ENCODE assay signal across 9 cellular contexts in genomic region chr5:93915142-93915553, GRCh38.
DNase-seq lines count a peak whose midpoint lies in the region; ATAC-seq and TF ChIP-seq lines count a peak whose summit lies in the region.
"Had no signal": no experiment of that assay in that cellular context is flagged by ENCODE, and none has a peak within 500 bp of the region (broad histone marks: within the 10 kb centered on the region; RNA-seq: fewer than 3 reads in every experiment).

No MANE protein-coding gene starts in this region.

- no peak overlapping the region for H3K4me3 ChIP-seq in H7 (ENCODE audit: insufficient read depth, low read depth, low read length)

- H3K36me3 Mint-ChIP-seq in nephron progenitor cell (ENCODE audit: low read depth), result peaks cover 6% of the 10 kb centered on the region
- no peaks in the 10 kb centered on the region for H3K36me3 Mint-ChIP-seq in activated CD4-positive, alpha-beta T cell treated with anti-CD3 and anti-CD28 coated beads, Interleukin-2, amount 10 ng/mL, durations not matched to agents 24 days and 14 days (ENCODE audit: low read depth)
- no peaks in the 10 kb centered on the region for H3K36me3 Mint-ChIP-seq in T-helper 17 cell (ENCODE audit: low read depth)

- H3K27me3 ChIP-seq in H7 (ENCODE audit: control insufficient read depth, insufficient read depth, low read length), result no peaks in the 10 kb centered on the region

- intact Hi-C loops in activated CD4-positive, alpha-beta T cell treated with anti-CD3 and anti-CD28 coated beads, Interleukin-2, amount 10 ng/mL, durations not matched to agents 24 days and 14 days (cut with micrococcal nuclease), result loop anchor here (2.0 to 10.0 kb wide), 4 partner anchors 113 to 940 kb away; partner anchors contain the start of gene NR2F1-AS1

- H3K27me3 Mint-ChIP-seq in nephron progenitor cell (ENCODE audit: low read depth, poor library complexity) (no peaks in the 10 kb centered on the region), T-helper 17 cell (no peaks in the 10 kb centered on the region)
- no peaks in the 10 kb centered on the region for H3K27me3 Mint-ChIP-seq in activated CD4-positive, alpha-beta T cell treated with anti-CD3 and anti-CD28 coated beads, Interleukin-2, amount 10 ng/mL, durations not matched to agents 24 days and 14 days
- H3K27me3 Mint-ChIP-seq: activated naive CD8-positive, alpha-beta T cell had no signal

- no peaks in the 10 kb centered on the region for H3K9me3 Mint-ChIP-seq in nephron progenitor cell
- no peaks in the 10 kb centered on the region for H3K9me3 Mint-ChIP-seq in activated CD4-positive, alpha-beta T cell treated with anti-CD3 and anti-CD28 coated beads, Interleukin-2, amount 10 ng/mL, durations not matched to agents 24 days and 14 days

- DNase-seq in NCI-H446 (lab: John Stamatoyannopoulos, UW), result peak; percentile 12 to 53
- no peak for DNase-seq in NCI-H446 treated with DMSO at 0.1 percent for 48 hours (lab: John Stamatoyannopoulos, UW)
- DNase-seq in H7, result peak; percentile 15
- DNase-seq in NCI-H774 (lab: John Stamatoyannopoulos, UW), result peak; percentile 44
- DNase-seq in dermis blood vessel endothelial cell, result peak; percentile 69
- DNase-seq in nephron progenitor cell, result no peak
- no peak for DNase-seq in activated CD4-positive, alpha-beta T cell treated with anti-CD3 and anti-CD28 coated beads, Interleukin-2, amount 10 ng/mL, durations not matched to agents 24 days and 14 days
- no peak for DNase-seq in T-helper 17 cell

- ATAC-seq in T-helper 17 cell, result no peak

- H3K4me3 Mint-ChIP-seq in nephron progenitor cell (no peak overlapping the region), T-helper 17 cell (no peak overlapping the region)
- H3K4me3 Mint-ChIP-seq in activated CD4-positive, alpha-beta T cell treated with anti-CD3 and anti-CD28 coated beads, Interleukin-2, amount 10 ng/mL, durations not matched to agents 24 days and 14 days, result no peak overlapping the region
- H3K4me3 Mint-ChIP-seq: activated naive CD8-positive, alpha-beta T cell had no signal

- peak; percentile 50 for TF ChIP-seq CTCF in nephron progenitor cell (IDR thresholded peaks at IDR 0.05)

- peaks cover 17% of the 10 kb centered on the region for H3K4me1 Mint-ChIP-seq in nephron progenitor cell
- H3K4me1 Mint-ChIP-seq in activated CD4-positive, alpha-beta T cell treated with anti-CD3 and anti-CD28 coated beads, Interleukin-2, amount 10 ng/mL, durations not matched to agents 24 days and 14 days, result no peaks in the 10 kb centered on the region
- peaks cover 10% of the 10 kb centered on the region for H3K4me1 Mint-ChIP-seq in T-helper 17 cell

- H3K9me3 ChIP-seq in T-helper 17 cell (ENCODE audit: control insufficient read depth, low read length, poor library complexity, severe bottlenecking), result no peaks in the 10 kb centered on the region

- no peak overlapping the region for H3K27ac Mint-ChIP-seq in nephron progenitor cell
- H3K27ac Mint-ChIP-seq in activated CD4-positive, alpha-beta T cell treated with anti-CD3 and anti-CD28 coated beads, Interleukin-2, amount 10 ng/mL, durations not matched to agents 24 days and 14 days, result no peak overlapping the region
- H3K27ac Mint-ChIP-seq in T-helper 17 cell, result no peak overlapping the region
- H3K27ac Mint-ChIP-seq: activated naive CD8-positive, alpha-beta T cell had no signal

- no peaks in the 10 kb centered on the region for H3K36me3 ChIP-seq in H7 (replicated peaks; ENCODE audit: control insufficient read depth, insufficient read depth, low read length)

Comparison
In these comparisons a context has a peak if more than half of its experiments do, and no peak if none do; other contexts are left out.
1. DNase-seq: peak in NCI-H446 (2 of 2), H7 (single experiment), NCI-H774 (single experiment) and dermis blood vessel endothelial cell (single experiment); none in NCI-H446 treated with DMSO at 0.1 percent for 48 hours (single experiment), nephron progenitor cell (single experiment), activated CD4-positive, alpha-beta T cell treated with anti-CD3 and anti-CD28 coated beads, Interleukin-2, amount 10 ng/mL, durations not matched to agents 24 days and 14 days (single experiment) and T-helper 17 cell (0 of 3).